8 cellular contexts compared by ENCODE assay signal in genomic region chr2:192194866-192195547, GRCh38. TPM values are rescaled to one million over a fixed set of nuclear protein-coding genes. Genes with fewer than 3 reads are reported as not detected.
DNase-seq lines count a peak whose midpoint lies in the region; ATAC-seq and TF ChIP-seq lines count a peak whose summit lies in the region.

A gene with protein sequence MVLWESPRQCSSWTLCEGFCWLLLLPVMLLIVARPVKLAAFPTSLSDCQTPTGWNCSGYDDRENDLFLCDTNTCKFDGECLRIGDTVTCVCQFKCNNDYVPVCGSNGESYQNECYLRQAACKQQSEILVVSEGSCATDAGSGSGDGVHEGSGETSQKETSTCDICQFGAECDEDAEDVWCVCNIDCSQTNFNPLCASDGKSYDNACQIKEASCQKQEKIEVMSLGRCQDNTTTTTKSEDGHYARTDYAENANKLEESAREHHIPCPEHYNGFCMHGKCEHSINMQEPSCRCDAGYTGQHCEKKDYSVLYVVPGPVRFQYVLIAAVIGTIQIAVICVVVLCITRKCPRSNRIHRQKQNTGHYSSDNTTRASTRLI (minus strand): TSS chr2:192194933. CDS start chr2:192194524, 409 bp downstream.

- in situ Hi-C loops in GM13977 (cut with MboI; ENCODE audit: low pct_unique_long_range_greater_than_20kb, low sequenced_read_pairs, unreplicated experiment), result no loop called here

- ATAC-seq in HG02970 (IDR thresholded peaks at IDR 0.05; ENCODE audit: low FRiP score, unreplicated experiment), result peak; percentile 58

- DNase-seq in GM13977 (ENCODE audit: low spot score) (peak; percentile 67), NCI-H2171 treated with DMSO at 0.1 percent for 48 hours (lab: John Stamatoyannopoulos, UW) (peak; percentile 96), epithelial cell of esophagus (ENCODE audit: low read depth) (peak; percentile 46), mesenteric fat pad (ENCODE audit: low spot score) (peak; percentile 84), OCI-M1 (lab: John Stamatoyannopoulos, UW) (no peak)
- DNase-seq in activated CD8-positive, alpha-beta memory T cell treated with anti-CD3 and anti-CD28 coated beads, Interleukin-2, amount 50 U/mL, for 48 hours, result peak; percentile 80
- DNase-seq in stimulated activated CD8-positive, alpha-beta memory T cell treated with anti-CD3 and anti-CD28 coated beads, Interleukin-7, amount 100 ng/mL, for 48 hours (ENCODE audit: extremely low read depth in 1 of 2, low read depth in 1 of 2), result peak; percentile 26 to 44

- H3K4me3 ChIP-seq in epithelial cell of esophagus (ENCODE audit: low read length), result peak within 1 kb of the TSS; percentile 41

- peak; percentile 26 for TF ChIP-seq CTCF in GM13977 (IDR thresholded peaks at IDR 0.05; ENCODE audit: extremely low read depth, insufficient read depth, missing control alignments)
- TF ChIP-seq CTCF in epithelial cell of esophagus (IDR thresholded peaks at IDR 0.05; ENCODE audit: insufficient read depth, low read depth, low read length, missing control alignments), result no peak

RNA-seq across cellular contexts. Expression of the gene that starts here (rescaled TPM):
- total RNA-seq in mesenteric fat pad, result not detected

Comparison
In these comparisons a context has a peak if more than half of its experiments do, and no peak if none do; other contexts are left out.
1. Peak in DNase-seq in mesenteric fat pad; RNA of the gene not detected or under 1 TPM.